Comparison of ENCODE assay signal across 8 cellular contexts in genomic region chr12:109153711-109154434, GRCh38. TPM values are rescaled to one million over a fixed set of nuclear protein-coding genes. Genes with fewer than 3 reads are reported as not detected.
DNase-seq lines count a peak whose midpoint lies in the region; ATAC-seq and TF ChIP-seq lines count a peak whose summit lies in the region.

No MANE protein-coding gene starts in this region.

- H3K36me3 Mint-ChIP-seq in central memory CD8-positive, alpha-beta T cell (ENCODE audit: insufficient read depth), result peaks cover 3% of the 10 kb centered on the region

- in situ Hi-C loops in transverse colon (cut with MboI; ENCODE audit: low pct_ligation_motif_present in 1 of 4, low pct_unique_long_range_greater_than_20kb in 1 of 4, low sequenced_read_pairs in 3 of 4), result no loop called here

- peaks cover 37% of the 10 kb centered on the region for H3K79me2 ChIP-seq in MM.1S (ENCODE audit: low read length)

- no peaks in the 10 kb centered on the region for H3K9me2 ChIP-seq in MM.1S (replicated peaks; ENCODE audit: insufficient read depth, low read length)

- intact Hi-C loops in transverse colon (cut with DNase I; ENCODE audit: low total_unique reads), result no loop called here

- peaks cover 11% of the 10 kb centered on the region for H3K4me1 Mint-ChIP-seq in central memory CD8-positive, alpha-beta T cell

- H3F3A ChIP-seq in MM.1S (ENCODE audit: insufficient read depth, low read length), result peaks cover 16% of the 10 kb centered on the region

- H4K20me1 ChIP-seq in MM.1S (ENCODE audit: insufficient read depth, low read length), result no peaks in the 10 kb centered on the region

- H3K9ac ChIP-seq in MM.1S (ENCODE audit: low read length), result peak overlapping the region; percentile 33; the same call in 1 of the 2 replicates

- H2AFZ ChIP-seq in MM.1S (ENCODE audit: low read length), result peak overlapping the region; percentile 42

- H3K4me1 ChIP-seq in MM.1S (ENCODE audit: low read length) (peaks cover 10% of the 10 kb centered on the region; the same call in 1 of the 2 replicates), transverse colon (peaks cover 12 to 50% (median 20%) of the 10 kb centered on the region in 4 donors)

- H3K27me3 ChIP-seq in MM.1S (replicated peaks; ENCODE audit: insufficient read depth, low read length), result no peaks in the 10 kb centered on the region
- H3K27me3 ChIP-seq in transverse colon, result no peaks in the 10 kb centered on the region

- no peaks in the 10 kb centered on the region for H3K9me3 Mint-ChIP-seq in central memory CD8-positive, alpha-beta T cell

- H3K4me3 Mint-ChIP-seq in central memory CD8-positive, alpha-beta T cell, result peak overlapping the region; percentile 87

- WGBS in transverse colon (ENCODE audit: low coverage in 1 of 2), 2 donors, result 38 to 54% methylated on average over 10 to 22 of the region's 22 CpGs

- no peak for TF ChIP-seq CTCF in AG10803 (conservative IDR thresholded peaks at IDR 0.05; ENCODE audit: low read length)
- no peak for TF ChIP-seq CTCF in MM.1S (IDR thresholded peaks at IDR 0.05; ENCODE audit: low read length)
- TF ChIP-seq CTCF in transverse colon (IDR thresholded peaks at IDR 0.05), result no peak

- DNase-seq in AG10803 (ENCODE audit: low read depth) (no peak), MM.1S (peak; percentile 33), medulla oblongata (ENCODE audit: extremely low spot score) (peak; percentile 18), transverse colon (no peak), NCI-H345 (lab: John Stamatoyannopoulos, UW) (no peak), DMS153 (lab: John Stamatoyannopoulos, UW) (no peak), DMS 273 (lab: John Stamatoyannopoulos, UW; ENCODE audit: unreplicated experiment) (no peak)
- DNase-seq in central memory CD8-positive, alpha-beta T cell (ENCODE audit: low spot score in 2 of 2), result no peak

- no peak overlapping the region for H3K27ac Mint-ChIP-seq in central memory CD8-positive, alpha-beta T cell (ENCODE audit: low read depth)

- H3K36me3 ChIP-seq in MM.1S (replicated peaks; ENCODE audit: insufficient read depth, low read length), result no peaks in the 10 kb centered on the region
- H3K36me3 ChIP-seq in transverse colon, result no peaks in the 10 kb centered on the region

- TF ChIP-seq POLR2A in transverse colon (IDR thresholded peaks at IDR 0.05), result no peak

- H3K9me3 ChIP-seq in MM.1S (replicated peaks; ENCODE audit: insufficient read depth, low read length) (no peaks in the 10 kb centered on the region), transverse colon (no peaks in the 10 kb centered on the region)

- H3K27me3 Mint-ChIP-seq in central memory CD8-positive, alpha-beta T cell, result no peaks in the 10 kb centered on the region

- H3K27ac ChIP-seq in MM.1S (ENCODE audit: low read length) (peak overlapping the region; percentile 8; the same call in 1 of the 2 replicates), transverse colon (peak overlapping the region; percentile 78 to 97 (median 94))

- H3K4me2 ChIP-seq in MM.1S (ENCODE audit: low read depth, low read length), result peak overlapping the region; percentile 79

- no peak for TF ChIP-seq EP300 in transverse colon (IDR thresholded peaks at IDR 0.05; ENCODE audit: low read depth)

- ATAC-seq in central memory CD8-positive, alpha-beta T cell (replicated peaks; ENCODE audit: extremely low read depth, poor library complexity, severe bottlenecking), result no peak

- H3K4me3 ChIP-seq in AG10803 (ENCODE audit: low read length) (peak overlapping the region; percentile 61), MM.1S (ENCODE audit: low read length) (peak overlapping the region; percentile 52), transverse colon (peak overlapping the region; percentile 10 to 62 (median 52))

RNA-seq across cellular contexts. Expression of gene ACACB, which starts 37.5 kb away (rescaled TPM):
- 100 to 1,000 TPM in 2 of 4 donors, 10 to 100 TPM in 2; 69.5 to 132 (median 93.6) TPM for total RNA-seq in transverse colon

RNA-seq across cellular contexts. Expression of gene UNG, which starts 56.5 kb away (rescaled TPM):
- 10 to 100 TPM in 3 of 4 donors, 1 to 10 TPM in 1; 6.7 to 29.4 (median 20.9) TPM for total RNA-seq in transverse colon

Comparison
In these comparisons a context has a peak if more than half of its experiments do, and no peak if none do; other contexts are left out.
1. DNase-seq: peak in MM.1S (single experiment) and medulla oblongata (single experiment); none in AG10803 (single experiment), central memory CD8-positive, alpha-beta T cell (0 of 2), transverse colon (single experiment), NCI-H345 (single experiment), DMS153 (single experiment) and DMS 273 (single experiment).
2. Peak in every context shown above with its lines, with median percentiles within 50 percentile points of each other: H3K4me3 ChIP-seq.